31 cellular contexts compared by ENCODE assay signal in the genomic region with DNA sequence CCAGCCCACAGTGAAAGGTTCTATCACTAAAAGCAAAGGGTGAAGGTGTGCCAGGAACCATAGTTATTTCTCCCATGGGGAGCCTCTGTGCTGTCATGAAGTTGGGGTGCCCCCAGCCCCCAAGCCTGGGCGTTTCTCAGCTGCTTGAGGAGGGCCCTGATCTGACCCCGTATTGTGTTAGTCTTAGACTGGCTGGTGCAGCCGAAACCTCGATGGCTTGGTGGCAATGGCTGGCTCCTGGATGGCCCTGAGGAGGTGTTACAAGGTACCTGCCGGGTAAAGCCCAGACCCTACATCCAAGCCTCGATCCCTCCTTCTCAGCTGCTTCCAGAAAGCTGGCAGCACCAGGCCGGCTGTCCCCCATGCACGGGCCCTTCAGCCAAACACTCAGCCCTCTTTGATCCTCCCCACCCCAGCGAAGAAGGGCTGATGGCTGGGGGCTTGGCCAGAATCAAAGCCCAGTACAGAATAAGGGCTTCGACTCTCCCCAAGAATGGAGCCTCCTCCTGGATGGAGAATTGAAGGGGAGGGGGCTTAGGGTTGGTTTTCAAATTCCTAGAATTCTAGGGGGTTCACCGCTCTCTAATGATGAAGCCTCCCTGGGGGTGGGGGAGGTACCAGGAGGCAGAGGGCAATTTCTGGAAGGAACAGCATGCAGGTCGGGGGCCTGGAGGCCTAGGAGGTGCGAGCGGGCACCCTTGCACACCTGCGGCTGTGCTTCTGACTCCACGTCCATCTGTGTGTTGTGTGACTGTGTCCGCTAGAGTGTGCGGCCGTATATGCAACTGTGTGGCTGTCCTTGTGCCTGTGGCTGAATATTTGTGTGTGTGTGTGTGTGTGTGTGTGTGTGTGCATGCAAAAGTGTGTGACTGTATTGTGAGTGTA. TPM values are rescaled to one million over a fixed set of nuclear protein-coding genes. Genes with fewer than 3 reads are reported as not detected.
"Had no signal": no experiment of that assay in that cellular context is flagged by ENCODE, and none has a peak within 500 bp of the region (broad histone marks: within the 10 kb centered on the region; RNA-seq: fewer than 3 reads in every experiment).

No MANE protein-coding gene starts in this region.

- H3K27ac ChIP-seq: brain microvascular endothelial cell, colonic mucosa, esophagus muscularis mucosa, foreskin keratinocyte, gastrocnemius medialis, heart right ventricle, VCaP had no signal

- H3K27me3 ChIP-seq: colonic mucosa had no signal

- DNase-seq: activated CD4-positive, alpha-beta memory T cell treated with anti-CD3 and anti-CD28 coated beads, Interleukin-2, amount 10 ng/mL, durations not matched to agents 7 days and 5 days; activated CD4-positive, alpha-beta T cell treated with anti-CD3 and anti-CD28 coated beads for 1 hour; activated CD4-positive, alpha-beta T cell treated with anti-CD3 and anti-CD28 coated beads for 4 hours; activated CD4-positive, alpha-beta T cell treated with anti-CD3 and anti-CD28 coated beads, Interleukin-2, amount 10 ng/mL, durations not matched to agents 7 days and 5 days; activated CD4-positive, alpha-beta T cell treated with anti-CD3 and anti-CD28 coated beads, Interleukin-2, amount 50 U/mL, for 4 hours; activated CD8-positive, alpha-beta memory T cell treated with anti-CD3 and anti-CD28 coated beads, Interleukin-2, amount 50 U/mL, for 48 hours; activated gamma-delta T cell; activated naive CD4-positive, alpha-beta T cell; activated naive CD4-positive, alpha-beta T cell treated with anti-CD3 and anti-CD28 coated beads, Interleukin-2, amount 10 ng/mL, durations not matched to agents 7 days and 5 days; activated T-cell treated with anti-CD3 and anti-CD28 coated beads for 4 hours; activated T-cell treated with anti-CD3 and anti-CD28 coated beads, Interleukin-2, amount 50 U/mL, for 24 hours; activated T-cell treated with anti-CD3 and anti-CD28 coated beads, Interleukin-2, amount 50 U/mL, for 72 hours; amniotic stem cell; anterior cingulate cortex; brain microvascular endothelial cell; caudate nucleus; colonic mucosa; effector CD8-positive, alpha-beta T cell; erythroblast; foreskin keratinocyte; gastrocnemius medialis; heart right ventricle; T-helper 2 cell had no signal

- H3K4me3 ChIP-seq: colonic mucosa, esophagus muscularis mucosa, gastrocnemius medialis, heart right ventricle had no signal

- H3K9me3 ChIP-seq: colonic mucosa, gastrocnemius medialis had no signal

- H3K4me1 ChIP-seq: colonic mucosa, esophagus muscularis mucosa, foreskin keratinocyte, gastrocnemius medialis, heart right ventricle had no signal

- H3K27ac Mint-ChIP-seq: activated CD4-positive, alpha-beta memory T cell treated with anti-CD3 and anti-CD28 coated beads, Interleukin-2, amount 10 ng/mL, durations not matched to agents 7 days and 5 days; activated CD4-positive, alpha-beta T cell treated with anti-CD3 and anti-CD28 coated beads, Interleukin-2, amount 10 ng/mL, durations not matched to agents 7 days and 5 days; activated naive CD4-positive, alpha-beta T cell treated with anti-CD3 and anti-CD28 coated beads, Interleukin-2, amount 10 ng/mL, durations not matched to agents 7 days and 5 days; activated naive CD8-positive, alpha-beta T cell; activated T-cell treated with anti-CD3 and anti-CD28 coated beads, Interleukin-2, amount 50 U/mL, for 24 hours; activated T-cell treated with anti-CD3 and anti-CD28 coated beads, Interleukin-2, amount 50 U/mL, for 72 hours; WTC11 had no signal

- H3K4me3 Mint-ChIP-seq: activated CD4-positive, alpha-beta memory T cell treated with anti-CD3 and anti-CD28 coated beads, Interleukin-2, amount 10 ng/mL, durations not matched to agents 7 days and 5 days; activated CD4-positive, alpha-beta T cell treated with anti-CD3 and anti-CD28 coated beads, Interleukin-2, amount 10 ng/mL, durations not matched to agents 7 days and 5 days; activated naive CD4-positive, alpha-beta T cell treated with anti-CD3 and anti-CD28 coated beads, Interleukin-2, amount 10 ng/mL, durations not matched to agents 7 days and 5 days; activated naive CD8-positive, alpha-beta T cell; activated T-cell treated with anti-CD3 and anti-CD28 coated beads, Interleukin-2, amount 50 U/mL, for 24 hours; activated T-cell treated with anti-CD3 and anti-CD28 coated beads, Interleukin-2, amount 50 U/mL, for 72 hours; WTC11 had no signal

- ATAC-seq: activated T-cell treated with anti-CD3 and anti-CD28 coated beads, Interleukin-2, amount 50 U/mL, for 72 hours; foreskin keratinocyte; gastrocnemius medialis; heart right ventricle; WTC11 had no signal

- H3K36me3 ChIP-seq: brain microvascular endothelial cell, colonic mucosa, esophagus muscularis mucosa, gastrocnemius medialis, heart right ventricle had no signal

- FAIRE-seq: astrocyte had no signal

- H3K36me3 Mint-ChIP-seq: activated naive CD4-positive, alpha-beta T cell treated with anti-CD3 and anti-CD28 coated beads, Interleukin-2, amount 10 ng/mL, durations not matched to agents 7 days and 5 days; activated naive CD8-positive, alpha-beta T cell; WTC11 had no signal

- H3K4me1 Mint-ChIP-seq: activated CD4-positive, alpha-beta memory T cell treated with anti-CD3 and anti-CD28 coated beads, Interleukin-2, amount 10 ng/mL, durations not matched to agents 7 days and 5 days; activated CD4-positive, alpha-beta T cell treated with anti-CD3 and anti-CD28 coated beads, Interleukin-2, amount 10 ng/mL, durations not matched to agents 7 days and 5 days; activated naive CD4-positive, alpha-beta T cell treated with anti-CD3 and anti-CD28 coated beads, Interleukin-2, amount 10 ng/mL, durations not matched to agents 7 days and 5 days; WTC11 had no signal

RNA-seq across cellular contexts. Expression of a gene that starts 23.7 kb away (rescaled TPM):
- total RNA-seq: activated CD4-positive, alpha-beta memory T cell treated with anti-CD3 and anti-CD28 coated beads, Interleukin-2, amount 10 ng/mL, durations not matched to agents 7 days and 5 days; activated CD4-positive, alpha-beta T cell treated with anti-CD3 and anti-CD28 coated beads, Interleukin-2, amount 10 ng/mL, durations not matched to agents 7 days and 5 days; activated T-cell treated with anti-CD3 and anti-CD28 coated beads, Interleukin-2, amount 50 U/mL, for 72 hours; dermis microvascular lymphatic vessel endothelial cell; foreskin keratinocyte; glomerular endothelial cell; T-helper 1 cell treated with Interleukin-12 subunit alpha and Interleukin-12 subunit beta and Interleukin-4 antibody, amounts not matched to agents 30 ng/mL and 1 ng/mL, for 36 hours had no signal
- polyA plus RNA-seq: foreskin keratinocyte had no signal

RNA-seq across cellular contexts. Expression of a gene that starts 50.0 kb away (rescaled TPM):
- total RNA-seq: activated CD4-positive, alpha-beta memory T cell treated with anti-CD3 and anti-CD28 coated beads, Interleukin-2, amount 10 ng/mL, durations not matched to agents 7 days and 5 days; activated CD4-positive, alpha-beta T cell treated with anti-CD3 and anti-CD28 coated beads, Interleukin-2, amount 10 ng/mL, durations not matched to agents 7 days and 5 days; dermis microvascular lymphatic vessel endothelial cell; glomerular endothelial cell; heart right ventricle; T-helper 1 cell treated with Interleukin-12 subunit alpha and Interleukin-12 subunit beta and Interleukin-4 antibody, amounts not matched to agents 30 ng/mL and 1 ng/mL, for 36 hours had no signal
